15 cellular contexts compared by ENCODE assay signal in the genomic region with DNA sequence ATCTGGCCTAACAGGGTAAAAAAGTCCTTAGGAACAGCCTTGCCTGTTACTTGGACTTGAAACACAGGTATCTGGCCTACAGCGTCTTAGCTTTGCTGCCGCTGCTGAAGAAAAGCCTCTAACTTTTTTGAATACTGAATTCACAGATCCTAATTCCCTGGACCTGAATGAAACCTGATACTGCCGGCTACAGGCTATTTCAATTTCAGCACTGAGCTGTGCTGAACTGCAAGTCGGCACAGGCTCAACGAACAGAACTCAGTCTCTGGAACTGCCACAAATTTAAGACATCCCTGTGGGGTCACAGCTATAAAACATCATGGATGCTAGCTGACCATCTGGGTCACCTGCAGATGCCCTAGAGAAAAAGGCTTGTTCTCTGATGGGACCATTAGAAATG. TPM values are rescaled to one million over a fixed set of nuclear protein-coding genes. Genes with fewer than 3 reads are reported as not detected.
DNase-seq lines count a peak whose midpoint lies in the region; ATAC-seq and TF ChIP-seq lines count a peak whose summit lies in the region.
"Had no signal": no experiment of that assay in that cellular context is flagged by ENCODE, and none has a peak within 500 bp of the region (broad histone marks: within the 10 kb centered on the region; RNA-seq: fewer than 3 reads in every experiment).

No MANE protein-coding gene starts in this region.

- H3K27me3 Mint-ChIP-seq in GM23338 (ENCODE audit: insufficient read depth, low read depth, poor library complexity) = peaks cover 4% of the 10 kb centered on the region
- H3K27me3 Mint-ChIP-seq in activated T-helper 2 cell treated with anti-CD3 and anti-CD28 coated beads, Interferon-gamma antibody, Interleukin-2, Interleukin-4, amounts not matched to agents 10 μg/mL and 5 μg/mL and 100 μg/mL, durations not matched to agents 14 hours and 24 hours and 36 hours (ENCODE audit: low read depth) = peaks cover 4% of the 10 kb centered on the region

- H3K27ac Mint-ChIP-seq in GM23338 = no peak overlapping the region
- H3K27ac Mint-ChIP-seq in activated T-helper 2 cell treated with anti-CD3 and anti-CD28 coated beads, Interferon-gamma antibody, Interleukin-2, Interleukin-4, amounts not matched to agents 10 μg/mL and 5 μg/mL and 100 μg/mL, durations not matched to agents 14 hours and 24 hours and 36 hours = no peak overlapping the region
- H3K27ac Mint-ChIP-seq: activated B cell treated with CpG ODN at 0.5 μM for 24 hours; activated naive CD8-positive, alpha-beta T cell treated with anti-CD3 and anti-CD28 coated beads, Interleukin-2, amount 50 U/mL, for 24 hours had no signal

- H3K9ac ChIP-seq in neuronal stem cell (ENCODE audit: low read depth, low read length, poor library complexity) = no peak overlapping the region

- H2AFZ ChIP-seq in GM23338 = no peak overlapping the region
- H2AFZ ChIP-seq in neuronal stem cell (ENCODE audit: low read length) = no peak overlapping the region

- intact Hi-C loops in activated T-helper 2 cell treated with anti-CD3 and anti-CD28 coated beads, Interferon-gamma antibody, Interleukin-2, Interleukin-4, amounts not matched to agents 10 μg/mL and 5 μg/mL and 100 μg/mL, durations not matched to agents 14 hours and 24 hours and 36 hours (cut with micrococcal nuclease) = no loop called here
- intact Hi-C loops in prostate gland (cut with DNase I) = no loop called here

- TF ChIP-seq POLR2A in prostate gland (IDR thresholded peaks at IDR 0.05) = no peak

- peaks cover 28% of the 10 kb centered on the region for H3K4me1 Mint-ChIP-seq in GM23338
- H3K4me1 Mint-ChIP-seq in activated T-helper 2 cell treated with anti-CD3 and anti-CD28 coated beads, Interferon-gamma antibody, Interleukin-2, Interleukin-4, amounts not matched to agents 10 μg/mL and 5 μg/mL and 100 μg/mL, durations not matched to agents 14 hours and 24 hours and 36 hours (ENCODE audit: low read depth) = no peaks in the 10 kb centered on the region
- H3K4me1 Mint-ChIP-seq: activated B cell treated with CpG ODN at 0.5 μM for 24 hours; activated naive CD8-positive, alpha-beta T cell treated with anti-CD3 and anti-CD28 coated beads, Interleukin-2, amount 50 U/mL, for 24 hours had no signal

- no peaks in the 10 kb centered on the region for H3K79me2 ChIP-seq in GM23338 (replicated peaks; ENCODE audit: insufficient read depth)

- no peak overlapping the region for H3K18ac ChIP-seq in neuronal stem cell (ENCODE audit: low read length)

- ATAC-seq in GM23338 (peak; percentile 47), GM21619 (IDR thresholded peaks at IDR 0.05; ENCODE audit: unreplicated experiment) (no peak)
- ATAC-seq: activated naive CD8-positive, alpha-beta T cell treated with anti-CD3 and anti-CD28 coated beads, Interleukin-2, amount 50 U/mL, for 24 hours had no signal

- TF ChIP-seq CTCF in GM23338 (conservative IDR thresholded peaks at IDR 0.05; ENCODE audit: low read depth in 2 of 2) = no peak
- TF ChIP-seq CTCF in epithelial cell of esophagus (IDR thresholded peaks at IDR 0.05; ENCODE audit: insufficient read depth, low read depth, low read length, missing control alignments) = no peak
- TF ChIP-seq CTCF in prostate gland (IDR thresholded peaks at IDR 0.05) = no peak

- H3K9me2 ChIP-seq in GM23338 (ENCODE audit: insufficient read depth) = no peaks in the 10 kb centered on the region

- no peak overlapping the region for H3K4ac ChIP-seq in neuronal stem cell (ENCODE audit: low read length)

- H2BK5ac ChIP-seq in neuronal stem cell (ENCODE audit: low read length) = no peak overlapping the region

- no peak overlapping the region for H3K23ac ChIP-seq in neuronal stem cell (ENCODE audit: low read depth, low read length, poor library complexity)

- no CpG with 5 or more reads among the region's 5 CpGs for WGBS in neuronal stem cell (ENCODE audit: extremely low coverage in 2 of 2, insufficient read length in 2 of 2, insufficient replicate concordance in 1 of 2), 2 donors
- WGBS in prostate gland = 16% methylated on average over 5 of the region's 5 CpGs

- H3K14ac ChIP-seq in neuronal stem cell (ENCODE audit: low read length) = no peak overlapping the region

- H2AK5ac ChIP-seq in neuronal stem cell (ENCODE audit: low read depth, low read length) = no peak overlapping the region

- H3K79me1 ChIP-seq in neuronal stem cell (ENCODE audit: low read depth, low read length) = no peaks in the 10 kb centered on the region

- H4K8ac ChIP-seq in neuronal stem cell (ENCODE audit: low read depth, low read length) = no peak overlapping the region

- 0 out of 2 replicates have a peak, but pooled peaks cover 7% of the 10 kb centered on the region for H3K4me1 ChIP-seq in GM23338 (ENCODE audit: insufficient read depth)
- H3K4me1 ChIP-seq in neuronal stem cell (ENCODE audit: control insufficient read depth in 2 of 2, insufficient read depth in 1 of 2, low read depth in 1 of 2, low read length in 2 of 2) = peaks cover 0 to 2% of the 10 kb centered on the region in 2 donors
- H3K4me1 ChIP-seq in prostate gland (replicated peaks) = no peaks in the 10 kb centered on the region
- H3K4me1 ChIP-seq: testis had no signal

- H3K36me3 ChIP-seq in GM23338 (ENCODE audit: insufficient read depth) (no peaks in the 10 kb centered on the region), neuronal stem cell (replicated peaks in 1 of 2; ENCODE audit: control insufficient read depth in 2 of 2, insufficient read depth in 2 of 2, low read length in 2 of 2) (no peaks in the 10 kb centered on the region), prostate gland (no peaks in the 10 kb centered on the region)

- H2BK12ac ChIP-seq in neuronal stem cell (ENCODE audit: low read length) = no peak overlapping the region

- no peaks in the 10 kb centered on the region for H3K36me3 Mint-ChIP-seq in GM23338 (ENCODE audit: low read depth)
- H3K36me3 Mint-ChIP-seq in activated T-helper 2 cell treated with anti-CD3 and anti-CD28 coated beads, Interferon-gamma antibody, Interleukin-2, Interleukin-4, amounts not matched to agents 10 μg/mL and 5 μg/mL and 100 μg/mL, durations not matched to agents 14 hours and 24 hours and 36 hours (ENCODE audit: low read depth) = no peaks in the 10 kb centered on the region

- peak overlapping the region; percentile 14; the same call in 1 of the 2 replicates for H3K4me2 ChIP-seq in GM23338
- H3K4me2 ChIP-seq in neuronal stem cell (ENCODE audit: insufficient read depth, low read length, poor library complexity, severe bottlenecking) = no peak overlapping the region
- H3K4me2 ChIP-seq: smooth muscle cell had no signal

- no peak overlapping the region for H2BK120ac ChIP-seq in neuronal stem cell (ENCODE audit: low read depth, low read length)

- DNase-seq in GM23338 (ENCODE audit: low spot score) (peak; percentile 2), NCI-H748 (lab: John Stamatoyannopoulos, UW; ENCODE audit: unreplicated experiment) (peak; percentile 46), epithelial cell of esophagus (ENCODE audit: low read depth) (peak; percentile 58), neuronal stem cell (ENCODE audit: low spot score) (peak; percentile 18), prostate gland (ENCODE audit: low spot score) (no peak)
- no peak for DNase-seq in activated T-helper 2 cell treated with anti-CD3 and anti-CD28 coated beads, Interferon-gamma antibody, Interleukin-2, Interleukin-4, amounts not matched to agents 10 μg/mL and 5 μg/mL and 100 μg/mL, durations not matched to agents 14 hours and 24 hours and 36 hours (ENCODE audit: low spot score)
- DNase-seq: activated B cell treated with CpG ODN at 0.5 μM for 24 hours; activated naive CD8-positive, alpha-beta T cell treated with anti-CD3 and anti-CD28 coated beads, Interleukin-2, amount 50 U/mL, for 24 hours; effector CD4-positive, alpha-beta T cell; NCI-H1105; testis had no signal

- no peaks in the 10 kb centered on the region for H3F3A ChIP-seq in GM23338 (replicated peaks; ENCODE audit: low read depth)

- H3K9me3 Mint-ChIP-seq in GM23338 = no peaks in the 10 kb centered on the region
- no peaks in the 10 kb centered on the region for H3K9me3 Mint-ChIP-seq in activated T-helper 2 cell treated with anti-CD3 and anti-CD28 coated beads, Interferon-gamma antibody, Interleukin-2, Interleukin-4, amounts not matched to agents 10 μg/mL and 5 μg/mL and 100 μg/mL, durations not matched to agents 14 hours and 24 hours and 36 hours
- H3K9me3 Mint-ChIP-seq: activated B cell treated with CpG ODN at 0.5 μM for 24 hours; activated naive CD8-positive, alpha-beta T cell treated with anti-CD3 and anti-CD28 coated beads, Interleukin-2, amount 50 U/mL, for 24 hours; neural crest cell had no signal

- H3K27me3 ChIP-seq in GM23338 (ENCODE audit: insufficient read depth) = peaks cover 10% of the 10 kb centered on the region; the same call in 1 of the 2 replicates
- H3K27me3 ChIP-seq in neuronal stem cell (ENCODE audit: control insufficient read depth in 3 of 3, insufficient read depth in 3 of 3, low read depth in 1 of 3, low read length in 3 of 3) = peaks cover 0 to 13% (median 0%) of the 10 kb centered on the region in 3 experiments
- H3K27me3 ChIP-seq in prostate gland (replicated peaks; ENCODE audit: insufficient read depth) = no peaks in the 10 kb centered on the region
- H3K27me3 ChIP-seq: testis had no signal

- no peak overlapping the region for H2BK15ac ChIP-seq in neuronal stem cell (ENCODE audit: low read length)

- no peak overlapping the region for H3K4me3 Mint-ChIP-seq in GM23338
- no peak overlapping the region for H3K4me3 Mint-ChIP-seq in activated T-helper 2 cell treated with anti-CD3 and anti-CD28 coated beads, Interferon-gamma antibody, Interleukin-2, Interleukin-4, amounts not matched to agents 10 μg/mL and 5 μg/mL and 100 μg/mL, durations not matched to agents 14 hours and 24 hours and 36 hours (ENCODE audit: low read depth)
- H3K4me3 Mint-ChIP-seq: activated B cell treated with CpG ODN at 0.5 μM for 24 hours; activated naive CD8-positive, alpha-beta T cell treated with anti-CD3 and anti-CD28 coated beads, Interleukin-2, amount 50 U/mL, for 24 hours; neural crest cell had no signal

- H3K4me3 ChIP-seq in GM23338 (no peak overlapping the region), epithelial cell of esophagus (ENCODE audit: low read length) (no peak overlapping the region), neuronal stem cell (ENCODE audit: low read length in 2 of 2) (no peak overlapping the region), prostate gland (no peak overlapping the region)
- H3K4me3 ChIP-seq: smooth muscle cell, testis had no signal

- no peaks in the 10 kb centered on the region for H4K20me1 ChIP-seq in GM23338 (replicated peaks; ENCODE audit: insufficient read depth)

- H4K91ac ChIP-seq in neuronal stem cell (ENCODE audit: low read depth, low read length, poor library complexity) = no peak overlapping the region

- H3K9me3 ChIP-seq in neuronal stem cell (replicated peaks in 1 of 2; ENCODE audit: control insufficient read depth in 2 of 2, insufficient read depth in 1 of 2, low read depth in 1 of 2, low read length in 2 of 2) = no peaks in the 10 kb centered on the region
- H3K9me3 ChIP-seq in prostate gland = no peaks in the 10 kb centered on the region
- H3K9me3 ChIP-seq: testis had no signal

- H3K27ac ChIP-seq in GM23338 (ENCODE audit: low read depth) (no peak overlapping the region), neuronal stem cell (replicated peaks; ENCODE audit: low read length) (no peak overlapping the region), prostate gland (no peak overlapping the region)
- H3K27ac ChIP-seq: testis had no signal

RNA-seq across cellular contexts. Expression of gene NR0B1, which starts 7.2 kb away (rescaled TPM):
- total RNA-seq in GM23338 (2014; rRNA removed; shearing (Covaris generic)) = 0.16 and 0.45 TPM in 2 replicates
- polyA plus RNA-seq in GM23338 (2016; fragmentation: Nextera tagmentation; extraction: Ambion mirVana) = 0.26 and 0.63 TPM in 2 replicates
- polyA plus RNA-seq in neuronal stem cell (2013, experiment 1 of 2) = 0.08 TPM
- polyA plus RNA-seq in neuronal stem cell (2013, experiment 2 of 2) = 0.06 TPM
- not detected in 2 replicates for total RNA-seq in activated T-helper 2 cell treated with anti-CD3 and anti-CD28 coated beads, Interferon-gamma antibody, Interleukin-2, Interleukin-4, amounts not matched to agents 10 μg/mL and 5 μg/mL and 100 μg/mL, durations not matched to agents 14 hours and 24 hours and 36 hours
- total RNA-seq in prostate gland = 10 to 100 TPM in 1 of 2 donors, not detected in 1; 38.5 TPM
- total RNA-seq: activated B cell treated with CpG ODN at 0.5 μM for 24 hours, liver, neural crest cell, smooth muscle cell had no signal
- polyA plus RNA-seq: liver, smooth muscle cell had no signal

RNA-seq across cellular contexts. Expression of gene MAGEB1, which starts 55.0 kb away (rescaled TPM):
- total RNA-seq in GM23338 (2014; rRNA removed; shearing (Covaris generic)) = not detected in 2 replicates
- 0.15 TPM in 1 of 2 replicates, not detected in the other for polyA plus RNA-seq in GM23338 (2016; fragmentation: Nextera tagmentation; extraction: Ambion mirVana)
- polyA plus RNA-seq in neuronal stem cell (2013, experiment 1 of 2) = not detected
- not detected for polyA plus RNA-seq in neuronal stem cell (2013, experiment 2 of 2)
- not detected in 2 replicates for total RNA-seq in activated T-helper 2 cell treated with anti-CD3 and anti-CD28 coated beads, Interferon-gamma antibody, Interleukin-2, Interleukin-4, amounts not matched to agents 10 μg/mL and 5 μg/mL and 100 μg/mL, durations not matched to agents 14 hours and 24 hours and 36 hours
- 10 to 100 TPM in 1 of 2 donors, not detected in 1; 51.1 TPM for total RNA-seq in prostate gland
- total RNA-seq: activated B cell treated with CpG ODN at 0.5 μM for 24 hours, liver, neural crest cell, smooth muscle cell had no signal
- polyA plus RNA-seq: liver, smooth muscle cell had no signal

Comparison
In these comparisons a context has a peak if more than half of its experiments do, and no peak if none do; other contexts are left out.
1. DNase-seq: peak in GM23338 (single experiment), NCI-H748 (single experiment), epithelial cell of esophagus (single experiment) and neuronal stem cell (single experiment); none in activated T-helper 2 cell treated with anti-CD3 and anti-CD28 coated beads, Interferon-gamma antibody, Interleukin-2, Interleukin-4, amounts not matched to agents 10 μg/mL and 5 μg/mL and 100 μg/mL, durations not matched to agents 14 hours and 24 hours and 36 hours (single experiment) and prostate gland (single experiment).